17 cellular contexts compared by ENCODE assay signal in genomic region chr6:145036848-145037567, GRCh38.
DNase-seq lines count a peak whose midpoint lies in the region; ATAC-seq and TF ChIP-seq lines count a peak whose summit lies in the region.
"Had no signal": no experiment of that assay in that cellular context is flagged by ENCODE, and none has a peak within 500 bp of the region (broad histone marks: within the 10 kb centered on the region; RNA-seq: fewer than 3 reads in every experiment).

No MANE protein-coding gene starts in this region.

- BruUV-seq in mammary epithelial cell (replicated peaks; lab: Mats Ljungman, UMichigan) = no TSS peak

- no peaks in the 10 kb centered on the region for H4K20me1 ChIP-seq in mammary epithelial cell (ENCODE audit: insufficient read depth, low read length)

- 59% methylated on average over 3 of the region's 3 CpGs for WGBS in mammary epithelial cell (ENCODE audit: low coverage, missing lambda C conversion rate)

- no peak overlapping the region for H3K4me3 ChIP-seq in mammary epithelial cell (replicated peaks in 1 of 3; ENCODE audit: insufficient read depth in 1 of 3, low read depth in 2 of 3, low read length in 3 of 3)
- H3K4me3 ChIP-seq: upper lobe of left lung had no signal

- no peaks in the 10 kb centered on the region for H3K9me3 ChIP-seq in mammary epithelial cell (replicated peaks; ENCODE audit: insufficient read depth, low read length)
- H3K9me3 ChIP-seq: upper lobe of left lung had no signal

- no peak overlapping the region for H2AFZ ChIP-seq in mammary epithelial cell (ENCODE audit: low read depth, low read length)

- CTCF ChIA-PET in mammary epithelial cell (lab: Charles Lee; ENCODE audit: low non-redundant PET) = no interaction called here

- no peak overlapping the region for H3K27ac ChIP-seq in mammary epithelial cell (ENCODE audit: insufficient read depth, low read depth, low read length)
- H3K27ac ChIP-seq: upper lobe of left lung had no signal

- in situ Hi-C loops in mammary epithelial cell (cut with MboI; ENCODE audit: low sequenced_read_pairs in 2 of 2) = no loop called here

- no peak overlapping the region for H3K4me2 ChIP-seq in mammary epithelial cell (ENCODE audit: insufficient read depth, low read depth, low read length)

- no peak overlapping the region for H3K9ac ChIP-seq in mammary epithelial cell (ENCODE audit: insufficient read depth, low read length)

- no peaks in the 10 kb centered on the region for H3K79me2 ChIP-seq in mammary epithelial cell (ENCODE audit: insufficient read depth, low read length)

- no peak for ATAC-seq in GM18868 (IDR thresholded peaks at IDR 0.05; ENCODE audit: unreplicated experiment)
- ATAC-seq: activated CD4-positive, alpha-beta T cell treated with anti-CD3 and anti-CD28 coated beads for 36 hours; natural killer cell had no signal

- peak; percentile 39 for DNase-seq in ELR (ENCODE audit: low read depth)
- DNase-seq in M059J (ENCODE audit: low read depth) = peak; percentile 58
- peak; percentile 14 for DNase-seq in mammary epithelial cell
- peak; percentile 44 for DNase-seq in kidney tubule cell (ENCODE audit: low spot score)
- no peak for DNase-seq in NCI-H146 treated with DMSO at 0.1 percent for 48 hours (lab: John Stamatoyannopoulos, UW; ENCODE audit: unreplicated experiment)
- DNase-seq in NCI-H526 (lab: John Stamatoyannopoulos, UW) = no peak
- no peak for DNase-seq in SKM-1 treated with dmso at 0.1 percent for 144 hours (lab: John Stamatoyannopoulos, UW; ENCODE audit: unreplicated experiment)
- DNase-seq: activated CD4-positive, alpha-beta T cell treated with anti-CD3 and anti-CD28 coated beads for 36 hours; activated naive CD4-positive, alpha-beta T cell treated with anti-CD3 and anti-CD28 coated beads, Interleukin-2, amount 10 ng/mL, durations not matched to agents 7 days and 5 days; C1 segment of cervical spinal cord; HFFc6; natural killer cell; NCI-H1092; NCI-H446 treated with DMSO at 0.1 percent for 48 hours; stimulated activated naive CD4-positive, alpha-beta T cell; upper lobe of left lung had no signal

- H3K36me3 ChIP-seq in mammary epithelial cell (ENCODE audit: insufficient read depth, low read length) = no peaks in the 10 kb centered on the region
- H3K36me3 ChIP-seq: upper lobe of left lung had no signal

- intact Hi-C loops in mammary epithelial cell (cut with micrococcal nuclease) = no loop called here

- dilution Hi-C loops in mammary epithelial cell (cut with HindIII; ENCODE audit: low sequenced_read_pairs) = no loop called here

- H3K27me3 ChIP-seq in mammary epithelial cell (ENCODE audit: insufficient read depth, low read length) = no peaks in the 10 kb centered on the region
- H3K27me3 ChIP-seq: upper lobe of left lung had no signal

- H3K4me1 ChIP-seq in mammary epithelial cell (ENCODE audit: insufficient read depth, low read length) = no peaks in the 10 kb centered on the region
- H3K4me1 ChIP-seq: upper lobe of left lung had no signal

- TF ChIP-seq CTCF in mammary epithelial cell (conservative IDR thresholded peaks at IDR 0.05 in 1 of 2, IDR thresholded peaks at IDR 0.05 in 1 of 2; ENCODE audit: extremely low read depth in 1 of 2, insufficient read depth in 1 of 2, low read depth in 1 of 2, low read length in 2 of 2) = no peak

Comparison
In these comparisons a context has a peak if more than half of its experiments do, and no peak if none do; other contexts are left out.
1. DNase-seq: peak in ELR (single experiment), M059J (single experiment), mammary epithelial cell (single experiment) and kidney tubule cell (single experiment); none in NCI-H146 treated with DMSO at 0.1 percent for 48 hours (single experiment), NCI-H526 (0 of 2) and SKM-1 treated with dmso at 0.1 percent for 144 hours (single experiment).